In the genomic region with DNA sequence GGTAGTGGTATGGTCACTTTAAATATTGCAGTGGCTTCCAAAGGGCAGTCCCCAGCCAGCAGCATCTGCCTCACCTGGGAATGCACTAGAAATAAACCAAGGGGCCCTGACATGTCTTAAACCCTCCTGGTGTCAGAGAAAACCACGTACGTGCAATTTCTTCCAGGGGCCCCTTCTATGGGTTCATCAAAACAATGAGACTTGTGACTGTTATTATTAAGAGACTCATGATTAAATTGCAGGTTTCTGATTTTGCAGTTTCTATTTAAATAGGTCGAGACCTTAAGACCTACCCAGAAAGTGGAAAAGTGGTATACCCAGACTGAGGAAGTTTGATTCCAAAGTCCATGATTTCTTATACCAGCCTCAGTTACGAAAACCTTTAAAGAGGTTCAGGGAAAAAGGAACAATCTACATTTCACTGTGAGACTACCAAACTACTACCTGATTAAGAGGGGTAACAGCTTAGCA, we compare ENCODE assay signal across 8 cellular contexts. TPM values are rescaled to one million over a fixed set of nuclear protein-coding genes. Genes with fewer than 3 reads are reported as not detected.
A peak's percentile ranks its signal among the peaks of the same experiment; 100 is the strongest.
DNase-seq lines count a peak whose midpoint lies in the region; ATAC-seq, FAIRE-seq and TF ChIP-seq lines count a peak whose summit lies in the region.

No MANE protein-coding gene starts in this region.

- H3K79me2 ChIP-seq in HCT116 (ENCODE audit: insufficient read depth, low read length) = peaks cover 76% of the 10 kb centered on the region

- H3K4me3 ChIP-seq in A549 = peak overlapping the region; percentile 70
- H3K4me3 ChIP-seq in HCT116 (replicated peaks in 1 of 2; ENCODE audit: low read depth in 1 of 2, low read length in 2 of 2) = peak overlapping the region; percentile 73 to 78
- H3K4me3 ChIP-seq in liver (ENCODE audit: low read depth in 1 of 3, low read length in 3 of 3) = peak overlapping the region in 2 of 3 donors; percentile 88 to 94
- H3K4me3 ChIP-seq in upper lobe of left lung = peak overlapping the region in 3 of 4 donors; percentile 61 to 73 (median 65)

- H3K9me3 ChIP-seq in A549 (no peaks in the 10 kb centered on the region), HCT116 (ENCODE audit: control insufficient read depth in 1 of 2, insufficient read depth in 1 of 2, low read depth in 1 of 2, low read length in 2 of 2) (no peaks in the 10 kb centered on the region), liver (ENCODE audit: control insufficient read depth in 4 of 4, low read length in 3 of 4) (no peaks in the 10 kb centered on the region), upper lobe of left lung (no peaks in the 10 kb centered on the region)

- no peak overlapping the region for H2AFZ ChIP-seq in HCT116 (ENCODE audit: low read depth, low read length, poor library complexity, severe bottlenecking)

- TF ChIP-seq CTCF in A549 (IDR thresholded peaks at IDR 0.05) (0 out of 3 replicates have a peak, but pooled peaks have one; percentile 9), HCT116 (IDR thresholded peaks at IDR 0.05 in 2 of 3, conservative IDR thresholded peaks at IDR 0.05 in 1 of 3; ENCODE audit: borderline replicate concordance in 1 of 3, insufficient read depth in 1 of 3, low read depth in 2 of 3, low read length in 2 of 3) (no peak), liver (IDR thresholded peaks at IDR 0.05; ENCODE audit: low read depth, low read length, missing input control) (no peak), upper lobe of left lung (IDR thresholded peaks at IDR 0.05) (peak in 1 of 6 experiments; percentile 6)

- H3K27me3 ChIP-seq in HCT116 (ENCODE audit: insufficient read depth, low read length) = no peaks in the 10 kb centered on the region
- H3K27me3 ChIP-seq in liver (ENCODE audit: control insufficient read depth in 4 of 4, insufficient read depth in 4 of 4, low read length in 3 of 4) = no peaks in the 10 kb centered on the region
- no peaks in the 10 kb centered on the region for H3K27me3 ChIP-seq in upper lobe of left lung

- H3K36me3 Mint-ChIP-seq in activated naive CD8-positive, alpha-beta T cell treated with anti-CD3 and anti-CD28 coated beads for 36 hours = peaks cover 67% of the 10 kb centered on the region

- intact Hi-C loops in HCT116 (cut with micrococcal nuclease) = loop anchor here (1.0 to 10.0 kb wide), 3 partner anchors 9 to 353 kb away; a partner anchor contains a TSS

- peak; percentile 0 to 1; a peak in 1 of 6 replicates for ATAC-seq in A549
- ATAC-seq in HCT116 = peak; percentile 1; the same call in 1 of the 2 replicates
- no peak for ATAC-seq in upper lobe of left lung (ENCODE audit: low FRiP score in 2 of 2)
- ATAC-seq in GM21786 (IDR thresholded peaks at IDR 0.05; ENCODE audit: unreplicated experiment) = no peak

- CTCF ChIA-PET in A549 (lab: Yijun Ruan, JAX) (interaction anchor here (0.6 to 12.8 kb wide), 13 partner anchors 9 to 194 kb away, joined by 3 to 300 read pairs (median 4); a partner anchor contains a TSS), HCT116 (lab: Charles Lee) (interaction anchor here (1.3 to 4.5 kb wide), 3 partner anchors 8 to 77 kb away, joined by 3 to 68 read pairs (median 14); a partner anchor contains a TSS)

- H3K9me3 Mint-ChIP-seq in activated naive CD8-positive, alpha-beta T cell treated with anti-CD3 and anti-CD28 coated beads for 36 hours = no peaks in the 10 kb centered on the region

- H3K9me2 ChIP-seq in HCT116 (ENCODE audit: insufficient read depth) = no peaks in the 10 kb centered on the region

- WGBS in A549 (ENCODE audit: missing lambda C conversion rate) = 52% methylated on average over 4 of the region's 4 CpGs
- WGBS in liver = 45% methylated on average over 4 of the region's 4 CpGs
- WGBS in upper lobe of left lung, 2 donors = 58% methylated on average over 4 of the region's 4 CpGs

- POLR2A ChIA-PET in A549 (lab: Yijun Ruan, JAX) = interaction anchor here (0.7 to 3.3 kb wide), 6 partner anchors 9 to 147 kb away, joined by 3 to 132 read pairs (median 3); a partner anchor contains a TSS
- POLR2A ChIA-PET in HCT116 (lab: Charles Lee) = interaction anchor here (0.7 to 8.5 kb wide), 7 partner anchors 8 to 151 kb away, joined by 3 to 119 read pairs (median 4); a partner anchor contains a TSS

- peaks cover 41% of the 10 kb centered on the region; the same call in 1 of the 2 replicates for H4K20me1 ChIP-seq in HCT116 (ENCODE audit: insufficient read depth)

- TF ChIP-seq RAD21 in A549 (conservative IDR thresholded peaks at IDR 0.05 in 1 of 2, IDR thresholded peaks at IDR 0.05 in 1 of 2) (no peak), HCT116 (IDR thresholded peaks at IDR 0.05; ENCODE audit: low read depth) (no peak), liver (IDR thresholded peaks at IDR 0.05) (no peak)

- BruUV-seq in HCT116 (replicated peaks; lab: Mats Ljungman, UMichigan) = no TSS peak

- TF ChIP-seq POLR2A in A549 (IDR thresholded peaks at IDR 0.05; ENCODE audit: low read length) (no peak), HCT116 (IDR thresholded peaks at IDR 0.05; ENCODE audit: borderline replicate concordance, extremely low read depth, insufficient read depth, insufficient read length) (no peak), upper lobe of left lung (IDR thresholded peaks at IDR 0.05) (no peak)

- H3K4me1 Mint-ChIP-seq in activated naive CD8-positive, alpha-beta T cell treated with anti-CD3 and anti-CD28 coated beads for 36 hours = peaks cover 70% of the 10 kb centered on the region

- peaks cover 61% of the 10 kb centered on the region for H3K4me1 ChIP-seq in A549
- H3K4me1 ChIP-seq in HCT116 (ENCODE audit: control insufficient read depth in 1 of 2, insufficient read depth in 2 of 2, low read length in 2 of 2) = peaks cover 10 to 52% of the 10 kb centered on the region in 2 experiments; a peak in 3 of 4 replicates
- H3K4me1 ChIP-seq in liver (ENCODE audit: control insufficient read depth in 4 of 4, insufficient read depth in 4 of 4, low read length in 3 of 4) = peaks cover 8 to 52% (median 40%) of the 10 kb centered on the region in 4 donors
- H3K4me1 ChIP-seq in upper lobe of left lung = peaks cover 42 to 71% (median 58%) of the 10 kb centered on the region in 4 donors

- RAD21 ChIA-PET in HCT116 (lab: Charles Lee; ENCODE audit: low non-redundant PET in 1 of 2, low total read pairs in 2 of 2, uncharacterized antibody in 2 of 2, unreplicated experiment in 2 of 2) = interaction anchor here in 1 of 2 experiments (1.3 to 1.7 kb wide), 2 partner anchors 9 to 78 kb away, joined by 5 read pairs; a partner anchor contains a TSS

- peak overlapping the region; percentile 87 to 91 for H3K27ac ChIP-seq in A549
- H3K27ac ChIP-seq in HCT116 (ENCODE audit: low read depth, low read length) = peak overlapping the region; percentile 79
- H3K27ac ChIP-seq in liver (ENCODE audit: low read depth in 1 of 2, low read length in 2 of 2) = peak overlapping the region; percentile 83 to 90
- peak overlapping the region; percentile 79 to 90 (median 80) for H3K27ac ChIP-seq in upper lobe of left lung

- H3K27ac Mint-ChIP-seq in activated naive CD8-positive, alpha-beta T cell treated with anti-CD3 and anti-CD28 coated beads for 36 hours = peak overlapping the region; percentile 98

- DNase-seq in A549 (ENCODE audit: low read depth in 1 of 2, low spot score in 1 of 2) (no peak), HCT116 (ENCODE audit: low read depth, low spot score) (no peak), upper lobe of left lung (no peak), D341Med (ENCODE audit: low spot score) (no peak)
- DNase-seq in activated naive CD8-positive, alpha-beta T cell treated with anti-CD3 and anti-CD28 coated beads for 36 hours = no peak
- DNase-seq in stimulated activated naive CD4-positive, alpha-beta T cell (lab: John Stamatoyannopoulos, UW) = no peak

- peak overlapping the region; percentile 98 for H3K4me3 Mint-ChIP-seq in activated naive CD8-positive, alpha-beta T cell treated with anti-CD3 and anti-CD28 coated beads for 36 hours

- H3K9ac ChIP-seq in HCT116 (ENCODE audit: low read length) (peak overlapping the region; percentile 77), liver (ENCODE audit: low read depth in 1 of 2, low read length in 2 of 2) (peak overlapping the region; percentile 56 to 87)

- H3K4me2 ChIP-seq in A549 (peak overlapping the region; percentile 86), HCT116 (ENCODE audit: low read length) (peak overlapping the region; percentile 80)

- TF ChIP-seq EP300 in A549 (IDR thresholded peaks at IDR 0.05) = no peak
- TF ChIP-seq EP300 in upper lobe of left lung (IDR thresholded peaks at IDR 0.05) = no peak

- FAIRE-seq in A549 (lab: Jason Lieb, UNC) = no peak

- H3K27me3 Mint-ChIP-seq in activated naive CD8-positive, alpha-beta T cell treated with anti-CD3 and anti-CD28 coated beads for 36 hours = no peaks in the 10 kb centered on the region

- H3K36me3 ChIP-seq in HCT116 (ENCODE audit: control insufficient read depth in 1 of 2, insufficient read depth in 2 of 2, low read length in 2 of 2) (peaks cover 37 to 39% of the 10 kb centered on the region in 2 experiments), liver (ENCODE audit: control insufficient read depth in 4 of 4, insufficient read depth in 3 of 4, low read depth in 1 of 4, low read length in 3 of 4) (peaks cover 8 to 48% (median 43%) of the 10 kb centered on the region in 4 donors), upper lobe of left lung (peaks cover 36 to 57% (median 49%) of the 10 kb centered on the region in 4 donors)

RNA-seq across cellular contexts. Expression of a gene that starts 0.7 kb away (rescaled TPM):
- polyA plus RNA-seq in A549 (2011; rRNA removed) (28.8 and 31.3 TPM in 2 replicates), A549 (2017; fragmentation: RNase III; extraction: RNeasy Plus Mini Kit Qiagen cat#74134 plus additional on column Dnase treatment) (26.3 to 28.5 TPM (median 27.4 TPM) in 3 replicates), liver (1 to 10 TPM; 3.0 to 5.1 TPM)
- polyA plus RNA-seq in A549 (2012; cell fraction: cytosol; rRNA removed) = 10.1 and 12.4 TPM in 2 replicates
- 15.9 and 26.1 TPM in 2 replicates for polyA plus RNA-seq in A549 (2012; cell fraction: nucleus; rRNA removed)
- 20.4 and 23.0 TPM in 2 replicates for polyA minus RNA-seq in A549 (2011; rRNA and poly(A)+ RNA removed)
- total RNA-seq in HCT116 (2021; ENCODE audit: unreplicated experiment) (51.5 TPM), liver (1 to 10 TPM; 8.0 TPM), upper lobe of left lung (10 to 100 TPM in 5 of 6 donors, 1 to 10 TPM in 1; 4.1 to 25.2 (median 12.6) TPM)
- polyA plus RNA-seq in HCT116 (2012) = 14.8 and 19.2 TPM in 2 replicates
- total RNA-seq in activated naive CD8-positive, alpha-beta T cell treated with anti-CD3 and anti-CD28 coated beads for 36 hours = 10 to 100 TPM; 28.6 to 32.8 TPM

RNA-seq across cellular contexts. Expression of a gene that starts 8.5 kb away (rescaled TPM):
- polyA plus RNA-seq in A549 (2011; rRNA removed) = 811 and 1,011 TPM in 2 replicates
- 724 and 844 TPM in 2 replicates for polyA plus RNA-seq in A549 (2012; cell fraction: cytosol; rRNA removed)
- polyA plus RNA-seq in A549 (2012; cell fraction: nucleus; rRNA removed) = 1,855 and 3,100 TPM in 2 replicates
- polyA plus RNA-seq in A549 (2017; fragmentation: RNase III; extraction: RNeasy Plus Mini Kit Qiagen cat#74134 plus additional on column Dnase treatment) = 748 to 886 TPM (median 841 TPM) in 3 replicates
- polyA minus RNA-seq in A549 (2011; rRNA and poly(A)+ RNA removed) = 739 and 935 TPM in 2 replicates
- total RNA-seq in HCT116 (2021; ENCODE audit: unreplicated experiment) = 798 TPM
- polyA plus RNA-seq in HCT116 (2012) = 376 and 416 TPM in 2 replicates
- total RNA-seq in activated naive CD8-positive, alpha-beta T cell treated with anti-CD3 and anti-CD28 coated beads for 36 hours = 100 to 1,000 TPM; 719 to 745 TPM
- total RNA-seq in liver = 100 to 1,000 TPM; 165 to 357 TPM
- polyA plus RNA-seq in liver = 100 to 1,000 TPM; 249 to 329 TPM
- total RNA-seq in upper lobe of left lung = 1,000 to 10,000 TPM in 1 of 6 donors, 100 to 1,000 TPM in 5; 554 to 1,286 (median 754) TPM

RNA-seq across cellular contexts. Expression of a gene that starts 9.2 kb away (rescaled TPM):
- polyA plus RNA-seq in A549 (2011; rRNA removed) (53.5 and 73.0 TPM in 2 replicates), A549 (2017; fragmentation: RNase III; extraction: RNeasy Plus Mini Kit Qiagen cat#74134 plus additional on column Dnase treatment) (30.0 to 35.0 TPM (median 32.3 TPM) in 3 replicates), liver (1 to 10 TPM; 5.3 to 8.1 TPM)
- polyA plus RNA-seq in A549 (2012; cell fraction: cytosol; rRNA removed) = 14.6 and 17.7 TPM in 2 replicates
- polyA plus RNA-seq in A549 (2012; cell fraction: nucleus; rRNA removed) = 30.0 and 34.6 TPM in 2 replicates
- polyA minus RNA-seq in A549 (2011; rRNA and poly(A)+ RNA removed) = 22.1 and 27.0 TPM in 2 replicates
- total RNA-seq in HCT116 (2021; ENCODE audit: unreplicated experiment) (77.0 TPM), liver (10 to 100 TPM; 13.9 to 23.3 TPM), upper lobe of left lung (100 to 1,000 TPM in 1 of 6 donors, 10 to 100 TPM in 5; 24.3 to 168 (median 35.7) TPM)
- 53.0 and 62.1 TPM in 2 replicates for polyA plus RNA-seq in HCT116 (2012)
- 10 to 100 TPM; 39.3 to 39.7 TPM for total RNA-seq in activated naive CD8-positive, alpha-beta T cell treated with anti-CD3 and anti-CD28 coated beads for 36 hours

RNA-seq across cellular contexts. Expression of a gene that starts 48.7 kb away (rescaled TPM):
- polyA plus RNA-seq in A549 (2011; rRNA removed) (12.2 and 12.8 TPM in 2 replicates), A549 (2017; fragmentation: RNase III; extraction: RNeasy Plus Mini Kit Qiagen cat#74134 plus additional on column Dnase treatment) (1.6 to 3.0 TPM (median 2.3 TPM) in 3 replicates), liver (1 to 10 TPM; 1.2 to 1.4 TPM)
- polyA plus RNA-seq in A549 (2012; cell fraction: cytosol; rRNA removed) = 1.3 TPM in 2 replicates
- 0.41 and 1.1 TPM in 2 replicates for polyA plus RNA-seq in A549 (2012; cell fraction: nucleus; rRNA removed)
- polyA minus RNA-seq in A549 (2011; rRNA and poly(A)+ RNA removed) = 8.4 and 10.9 TPM in 2 replicates
- total RNA-seq in HCT116 (2021; ENCODE audit: unreplicated experiment) (3.8 TPM), liver (1 to 10 TPM; 2.5 to 3.8 TPM), upper lobe of left lung (10 to 100 TPM in 3 of 6 donors, 1 to 10 TPM in 3; 6.3 to 22.9 (median 10.2) TPM)
- polyA plus RNA-seq in HCT116 (2012) = 2.5 and 4.0 TPM in 2 replicates
- total RNA-seq in activated naive CD8-positive, alpha-beta T cell treated with anti-CD3 and anti-CD28 coated beads for 36 hours = under 1 TPM; 0.49 to 0.68 TPM

Comparison
In these comparisons a context has a peak if more than half of its experiments do, and no peak if none do; other contexts are left out.
1. ATAC-seq: peak in A549 (2 of 2) and HCT116 (single experiment); none in upper lobe of left lung (0 of 2) and GM21786 (single experiment).
2. Peak in every context shown above with its lines, with median percentiles within 50 percentile points of each other: H3K27ac ChIP-seq and H3K4me3 ChIP-seq.